10 cellular contexts compared by ENCODE assay signal in genomic region chr2:209526541-209526940, GRCh38.
DNase-seq lines count a peak whose midpoint lies in the region; ATAC-seq and TF ChIP-seq lines count a peak whose summit lies in the region.
"Had no signal": no experiment of that assay in that cellular context is flagged by ENCODE, and none has a peak within 500 bp of the region (broad histone marks: within the 10 kb centered on the region; RNA-seq: fewer than 3 reads in every experiment).

No MANE protein-coding gene starts in this region.

- H3K9me3 Mint-ChIP-seq in natural killer cell, result peaks cover 0 to 3% of the 10 kb centered on the region in 2 donors
- no peaks in the 10 kb centered on the region for H3K9me3 Mint-ChIP-seq in natural killer cell treated with Interleukin-12 subunit alpha and Interleukin-12 subunit beta and Interleukin-15 and Interleukin-18, amount 100 ng/mL, for 72 hours
- no peaks in the 10 kb centered on the region for H3K9me3 Mint-ChIP-seq in activated T-helper 17 cell treated with anti-CD3 and anti-CD28 coated beads, Interleukin-2, amount 50 U/mL, for 72 hours

- WGBS in hepatocyte (ENCODE audit: low lambda C conversion rate, missing lambda C conversion rate), result 69% methylated on average over 2 of the region's 2 CpGs

- H3K4me1 ChIP-seq in PC-9 (replicated peaks; ENCODE audit: insufficient read depth) (peaks cover 11% of the 10 kb centered on the region; the same call in 1 of the 2 replicates), hepatocyte (ENCODE audit: insufficient read depth) (peaks cover 4% of the 10 kb centered on the region)

- no peak for DNase-seq in natural killer cell
- no peak for DNase-seq in natural killer cell treated with Interleukin-12 subunit alpha and Interleukin-12 subunit beta and Interleukin-15 and Interleukin-18, amount 100 ng/mL, for 72 hours (ENCODE audit: low spot score)
- no peak for DNase-seq in PC-9
- no peak for DNase-seq in hepatocyte (ENCODE audit: low spot score)
- DNase-seq in activated CD8-positive, alpha-beta memory T cell treated with anti-CD3 and anti-CD28 coated beads for 24 hours, result no peak
- DNase-seq in SW 1271 (lab: John Stamatoyannopoulos, UW), result no peak
- DNase-seq: activated gamma-delta T cell treated with Interleukin-2 at 50 U/mL for 16 hours; CD4-positive, CD25-positive, alpha-beta regulatory T cell had no signal

- peak overlapping the region; percentile 26 for H3K4me3 Mint-ChIP-seq in natural killer cell
- H3K4me3 Mint-ChIP-seq in natural killer cell treated with Interleukin-12 subunit alpha and Interleukin-12 subunit beta and Interleukin-15 and Interleukin-18, amount 100 ng/mL, for 72 hours, result no peak overlapping the region
- no peak overlapping the region for H3K4me3 Mint-ChIP-seq in activated T-helper 17 cell treated with anti-CD3 and anti-CD28 coated beads, Interleukin-2, amount 50 U/mL, for 72 hours

- no peaks in the 10 kb centered on the region for H3F3A ChIP-seq in PC-9 (ENCODE audit: insufficient read depth, low read depth)

- POLR2A ChIA-PET in PC-9 (lab: Charles Lee; ENCODE audit: unreplicated experiment), result no interaction called here

- H3K4me1 Mint-ChIP-seq in natural killer cell, result no peaks in the 10 kb centered on the region
- peaks cover 0 to 6% of the 10 kb centered on the region in 2 donors for H3K4me1 Mint-ChIP-seq in natural killer cell treated with Interleukin-12 subunit alpha and Interleukin-12 subunit beta and Interleukin-15 and Interleukin-18, amount 100 ng/mL, for 72 hours (ENCODE audit: low read depth in 2 of 2)
- H3K4me1 Mint-ChIP-seq in activated T-helper 17 cell treated with anti-CD3 and anti-CD28 coated beads, Interleukin-2, amount 50 U/mL, for 72 hours, result no peaks in the 10 kb centered on the region

- CTCF ChIA-PET in PC-9 (lab: Charles Lee), result interaction anchor here (0.5 kb wide), 1 partner anchor 430 kb away, joined by 3 read pairs; no protein-coding TSS in a partner anchor

- H3K4me2 ChIP-seq in PC-9 (peak overlapping the region; percentile 38; the same call in 1 of the 2 replicates), hepatocyte (peak overlapping the region; percentile 38)

- BruUV-seq in PC-9 (replicated peaks; lab: Mats Ljungman, UMichigan), result no TSS peak

- H3K79me2 ChIP-seq in PC-9 (ENCODE audit: low read depth) (no peaks in the 10 kb centered on the region), hepatocyte (no peaks in the 10 kb centered on the region)

- 0 out of 2 replicates have a peak overlapping the region, but pooled peaks have one; percentile 33 for H2AFZ ChIP-seq in PC-9
- H2AFZ ChIP-seq in hepatocyte, result no peak overlapping the region

- H3K27me3 ChIP-seq in PC-9 (ENCODE audit: insufficient read depth, low read depth), result no peaks in the 10 kb centered on the region
- H3K27me3 ChIP-seq in hepatocyte, result no peaks in the 10 kb centered on the region

- no peaks in the 10 kb centered on the region for H3K27me3 Mint-ChIP-seq in natural killer cell (ENCODE audit: low read depth in 2 of 2)
- H3K27me3 Mint-ChIP-seq in natural killer cell treated with Interleukin-12 subunit alpha and Interleukin-12 subunit beta and Interleukin-15 and Interleukin-18, amount 100 ng/mL, for 72 hours, result no peaks in the 10 kb centered on the region
- no peaks in the 10 kb centered on the region for H3K27me3 Mint-ChIP-seq in activated T-helper 17 cell treated with anti-CD3 and anti-CD28 coated beads, Interleukin-2, amount 50 U/mL, for 72 hours
- H3K27me3 Mint-ChIP-seq: CD4-positive, CD25-positive, alpha-beta regulatory T cell had no signal

- no peak overlapping the region for H3K27ac Mint-ChIP-seq in natural killer cell
- H3K27ac Mint-ChIP-seq in natural killer cell treated with Interleukin-12 subunit alpha and Interleukin-12 subunit beta and Interleukin-15 and Interleukin-18, amount 100 ng/mL, for 72 hours, result no peak overlapping the region
- H3K27ac Mint-ChIP-seq in activated T-helper 17 cell treated with anti-CD3 and anti-CD28 coated beads, Interleukin-2, amount 50 U/mL, for 72 hours, result no peak overlapping the region
- H3K27ac Mint-ChIP-seq: CD4-positive, CD25-positive, alpha-beta regulatory T cell had no signal

- H3K27ac ChIP-seq in PC-9 (no peak overlapping the region), hepatocyte (peak overlapping the region; percentile 3)

- H4K20me1 ChIP-seq in PC-9 (ENCODE audit: insufficient read depth), result no peaks in the 10 kb centered on the region
- no peaks in the 10 kb centered on the region for H4K20me1 ChIP-seq in hepatocyte (ENCODE audit: insufficient read depth, poor library complexity, severe bottlenecking)

- no peaks in the 10 kb centered on the region for H3K36me3 Mint-ChIP-seq in natural killer cell
- no peaks in the 10 kb centered on the region for H3K36me3 Mint-ChIP-seq in natural killer cell treated with Interleukin-12 subunit alpha and Interleukin-12 subunit beta and Interleukin-15 and Interleukin-18, amount 100 ng/mL, for 72 hours
- H3K36me3 Mint-ChIP-seq in activated T-helper 17 cell treated with anti-CD3 and anti-CD28 coated beads, Interleukin-2, amount 50 U/mL, for 72 hours (ENCODE audit: low read depth), result no peaks in the 10 kb centered on the region
- H3K36me3 Mint-ChIP-seq: CD4-positive, CD25-positive, alpha-beta regulatory T cell had no signal

- TF ChIP-seq CTCF in natural killer cell (IDR thresholded peaks at IDR 0.05) (no peak), PC-9 (conservative IDR thresholded peaks at IDR 0.05) (no peak), hepatocyte (IDR thresholded peaks at IDR 0.05; ENCODE audit: poor library complexity) (no peak)

- H3K9me2 ChIP-seq in PC-9 (ENCODE audit: insufficient read depth) (no peaks in the 10 kb centered on the region; the same call in 1 of the 2 replicates), hepatocyte (replicated peaks; ENCODE audit: insufficient read depth) (no peaks in the 10 kb centered on the region)

- intact Hi-C loops in natural killer cell (cut with micrococcal nuclease) (no loop called here), PC-9 (cut with micrococcal nuclease; ENCODE audit: unreplicated experiment) (loop anchor here (1.0 kb wide), 1 partner anchor 20 kb away; no protein-coding TSS in a partner anchor)

- H3K9me3 ChIP-seq in PC-9 (ENCODE audit: insufficient read depth, low read depth) (no peaks in the 10 kb centered on the region), hepatocyte (ENCODE audit: low read depth) (no peaks in the 10 kb centered on the region)

- H3K4me3 ChIP-seq in PC-9 (no peak overlapping the region), hepatocyte (no peak overlapping the region)

- ATAC-seq in natural killer cell (no peak), HG02870 (IDR thresholded peaks at IDR 0.05; ENCODE audit: unreplicated experiment) (no peak)
- ATAC-seq in natural killer cell treated with Interleukin-12 subunit alpha and Interleukin-12 subunit beta and Interleukin-15 and Interleukin-18, amount 100 ng/mL, for 72 hours, result no peak
- no peak for ATAC-seq in activated T-helper 17 cell treated with anti-CD3 and anti-CD28 coated beads, Interleukin-2, amount 50 U/mL, for 72 hours (replicated peaks)

- H3K36me3 ChIP-seq in PC-9 (ENCODE audit: low read depth) (no peaks in the 10 kb centered on the region), hepatocyte (replicated peaks; ENCODE audit: insufficient read depth, low read depth) (no peaks in the 10 kb centered on the region)
